26 cellular contexts compared by ENCODE assay signal in genomic region chr9:118330191-118330986, GRCh38.
A peak's percentile ranks its signal among the peaks of the same experiment; 100 is the strongest.
DNase-seq lines count a peak whose midpoint lies in the region; ATAC-seq, FAIRE-seq and TF ChIP-seq lines count a peak whose summit lies in the region.
"Had no signal": no experiment of that assay in that cellular context is flagged by ENCODE, and none has a peak within 500 bp of the region (broad histone marks: within the 10 kb centered on the region; RNA-seq: fewer than 3 reads in every experiment).

No MANE protein-coding gene starts in this region.

- H3K18ac ChIP-seq in mesenchymal stem cell (ENCODE audit: low read depth in 1 of 2, low read length in 2 of 2): peak overlapping the region; percentile 33 to 57

- no peak for TF ChIP-seq RAD21 in A549 (conservative IDR thresholded peaks at IDR 0.05 in 1 of 2, IDR thresholded peaks at IDR 0.05 in 1 of 2)

- TF ChIP-seq EP300 in A549 (IDR thresholded peaks at IDR 0.05): no peak

- H2BK5ac ChIP-seq in mesenchymal stem cell (ENCODE audit: low read depth, low read length, poor library complexity, severe bottlenecking): no peak overlapping the region

- H3K4me3 ChIP-seq in A549 (no peak overlapping the region), RWPE2 (ENCODE audit: severe bottlenecking) (no peak overlapping the region), epithelial cell of proximal tubule (ENCODE audit: low read depth, low read length) (no peak overlapping the region), mesenchymal stem cell (ENCODE audit: insufficient read depth in 1 of 2, low read depth in 1 of 2, low read length in 2 of 2) (no peak overlapping the region)
- H3K4me3 ChIP-seq: GM23248, MG63, PC-9 had no signal

- no peak overlapping the region for H4K8ac ChIP-seq in mesenchymal stem cell (ENCODE audit: low read length)

- TF ChIP-seq POLR2A in A549 (IDR thresholded peaks at IDR 0.05; ENCODE audit: low read length): no peak

- H3K27ac ChIP-seq in A549 (peak overlapping the region; percentile 80 to 92), RWPE2 (ENCODE audit: poor library complexity, severe bottlenecking) (peak overlapping the region; percentile 68), mesenchymal stem cell (ENCODE audit: low read length, poor library complexity, severe bottlenecking) (no peak overlapping the region)
- H3K27ac ChIP-seq: 22Rv1, GM23248, PC-9 had no signal

- H3K36me3 ChIP-seq in RWPE2 (ENCODE audit: low read depth): no peaks in the 10 kb centered on the region
- H3K36me3 ChIP-seq in mesenchymal stem cell (ENCODE audit: control insufficient read depth in 1 of 2, insufficient read depth in 2 of 2, low read depth in 1 of 2, low read length in 2 of 2): no peaks in the 10 kb centered on the region
- H3K36me3 ChIP-seq: BE2C, MG63 had no signal

- 78% methylated on average over 10 of the region's 10 CpGs for WGBS in A549 (ENCODE audit: missing lambda C conversion rate)
- WGBS in mesenchymal stem cell: 86% methylated on average over 9 of the region's 10 CpGs

- H3K4me1 ChIP-seq in A549 (peaks cover 38% of the 10 kb centered on the region), RWPE2 (ENCODE audit: insufficient read depth, poor library complexity, severe bottlenecking) (peaks cover 14% of the 10 kb centered on the region), mesenchymal stem cell (ENCODE audit: control insufficient read depth, insufficient read depth, low read depth, low read length) (peaks cover 1% of the 10 kb centered on the region)
- H3K4me1 ChIP-seq: BE2C had no signal

- no peak overlapping the region for H3K23ac ChIP-seq in mesenchymal stem cell (ENCODE audit: low read length in 2 of 2)

- H4K91ac ChIP-seq in mesenchymal stem cell (ENCODE audit: low read length): peak overlapping the region; percentile 27

- H2BK15ac ChIP-seq in mesenchymal stem cell (ENCODE audit: low read depth, poor library complexity, severe bottlenecking): no peak overlapping the region

- peak overlapping the region in 1 of 2 experiments; percentile 39 for H2BK12ac ChIP-seq in mesenchymal stem cell (ENCODE audit: low read length in 2 of 2)

- no peaks in the 10 kb centered on the region for H3K27me3 ChIP-seq in RWPE2 (ENCODE audit: insufficient read depth, poor library complexity, severe bottlenecking)
- no peaks in the 10 kb centered on the region for H3K27me3 ChIP-seq in mesenchymal stem cell (ENCODE audit: control insufficient read depth in 1 of 2, insufficient read depth in 1 of 2, low read length in 2 of 2)
- H3K27me3 ChIP-seq: BE2C, MG63 had no signal

- no peaks in the 10 kb centered on the region for H3K79me1 ChIP-seq in mesenchymal stem cell (replicated peaks; ENCODE audit: low read length, poor library complexity, severe bottlenecking)

- no peak for TF ChIP-seq CTCF in A549 (IDR thresholded peaks at IDR 0.05)
- TF ChIP-seq CTCF in RWPE2 (IDR thresholded peaks at IDR 0.05; ENCODE audit: poor library complexity, severe bottlenecking): no peak
- peak; percentile 4 for TF ChIP-seq CTCF in epithelial cell of proximal tubule (conservative IDR thresholded peaks at IDR 0.05; ENCODE audit: low read depth, low read length)

- peak overlapping the region in 1 of 2 experiments; percentile 17 for H3K4ac ChIP-seq in mesenchymal stem cell (ENCODE audit: low read depth in 1 of 2, low read length in 2 of 2)

- DNase-seq in A549 (ENCODE audit: low read depth in 1 of 2, low spot score in 1 of 2) (no peak), RWPE2 (ENCODE audit: low spot score) (no peak), epithelial cell of proximal tubule (ENCODE audit: low read depth) (no peak), mesenchymal stem cell (no peak), pons (ENCODE audit: low spot score) (no peak), SKM-1 (lab: John Stamatoyannopoulos, UW; ENCODE audit: unreplicated experiment) (no peak)
- DNase-seq: ACHN; BE2C; CD8-positive, alpha-beta memory T cell; DND-41; GM23248; HCEC 1CT; IMR-90; KG1; MG63; NCI-H1105 treated with DMSO at 0.1 percent for 48 hours; NCI-H146; NCI-H1930; NCI-H2107; NCI-H524; NCI-H82; PC-9; SHP77 had no signal

- POLR2A ChIA-PET in A549 (lab: Yijun Ruan, JAX): no interaction called here

- CTCF ChIA-PET in A549 (lab: Yijun Ruan, JAX): interaction anchor here (1.5 to 1.9 kb wide), 2 partner anchors 8 to 13 kb away, joined by 4 read pairs; no protein-coding TSS in a partner anchor

- no peak overlapping the region for H2AK5ac ChIP-seq in mesenchymal stem cell (ENCODE audit: low read length, severe bottlenecking)

- ATAC-seq in A549 (no peak), RWPE2 (ENCODE audit: low read depth) (no peak), GM21576 (IDR thresholded peaks at IDR 0.05; ENCODE audit: unreplicated experiment) (no peak), HG03039 (IDR thresholded peaks at IDR 0.05; ENCODE audit: unreplicated experiment) (no peak)

- H3K9ac ChIP-seq in mesenchymal stem cell (ENCODE audit: low read length): no peak overlapping the region
- H3K9ac ChIP-seq: GM23248 had no signal

- 0 out of 3 replicates have a peak, but pooled peaks cover 3% of the 10 kb centered on the region for H3K9me3 ChIP-seq in A549
- no peaks in the 10 kb centered on the region for H3K9me3 ChIP-seq in RWPE2 (ENCODE audit: severe bottlenecking)
- H3K9me3 ChIP-seq in mesenchymal stem cell (ENCODE audit: control insufficient read depth, low read length): no peaks in the 10 kb centered on the region
- H3K9me3 ChIP-seq: BE2C, MG63 had no signal

- no peak overlapping the region for H2BK120ac ChIP-seq in mesenchymal stem cell (ENCODE audit: low read depth, low read length)

- no peak for FAIRE-seq in A549 (lab: Jason Lieb, UNC)

- H3K14ac ChIP-seq in mesenchymal stem cell (ENCODE audit: low read length in 2 of 2): no peak overlapping the region

- H3K4me2 ChIP-seq in A549 (no peak overlapping the region), mesenchymal stem cell (ENCODE audit: low read length, poor library complexity, severe bottlenecking) (no peak overlapping the region)
- H3K4me2 ChIP-seq: PC-9 had no signal

- no peak overlapping the region for H2AFZ ChIP-seq in mesenchymal stem cell (ENCODE audit: low read depth, low read length)
- H2AFZ ChIP-seq: GM23248 had no signal

TF ChIP-seq in A549, 52 proteins besides CTCF, POLR2A, EP300 and RAD21:
- TF ChIP-seq EHMT2 (IDR thresholded peaks at IDR 0.05; ENCODE audit: low read depth) (no peak), ZSCAN20 (CRISPR knock-in tag; IDR thresholded peaks at IDR 0.05) (no peak), HES2 (IDR thresholded peaks at IDR 0.05) (no peak), MAZ (IDR thresholded peaks at IDR 0.05; ENCODE audit: borderline replicate concordance, low read depth, low read length) (no peak), NFE2L2 (conservative IDR thresholded peaks at IDR 0.05; ENCODE audit: low read length) (no peak), ESRRA (IDR thresholded peaks at IDR 0.05; ENCODE audit: borderline replicate concordance, low read length) (no peak), CBX2 (IDR thresholded peaks at IDR 0.05; ENCODE audit: borderline replicate concordance, low read depth) (no peak), TFCP2L1 (CRISPR knock-in tag; IDR thresholded peaks at IDR 0.05) (no peak)
